ENCODE assay signal across 1 cellular context in the genomic region with DNA sequence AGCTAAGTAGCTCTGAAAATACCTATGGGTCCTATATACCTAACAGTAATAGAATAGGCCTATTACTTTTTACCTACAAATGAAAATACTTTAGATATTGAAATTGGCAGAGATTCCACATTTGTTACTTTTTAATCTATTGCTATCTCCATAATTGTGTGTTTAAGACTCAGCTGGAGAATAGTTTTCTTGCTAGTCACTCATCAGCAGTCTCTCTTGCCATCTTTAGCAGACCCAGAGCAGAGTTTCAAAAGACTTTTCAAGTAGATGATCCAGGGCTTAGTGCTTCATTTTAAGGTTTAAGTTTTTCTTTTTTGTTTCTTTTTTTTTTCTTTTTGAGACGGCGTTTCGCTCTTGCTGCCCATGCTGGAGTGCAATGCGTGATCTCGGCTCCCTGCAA.
TF ChIP-seq lines count a peak whose summit lies in the region.

No MANE protein-coding gene starts in this region.

TF ChIP-seq in IMR-90, 13 proteins besides CTCF, POLR2A, EP300 and RAD21:
- TF ChIP-seq FOS (IDR thresholded peaks at IDR 0.05; ENCODE audit: low read depth, low read length) (no peak), RCOR1 (IDR thresholded peaks at IDR 0.05; ENCODE audit: insufficient replicate concordance, low read length) (no peak), RFX5 (IDR thresholded peaks at IDR 0.05; ENCODE audit: low read depth, low read length) (no peak), MAZ (IDR thresholded peaks at IDR 0.05; ENCODE audit: borderline replicate concordance, low read depth, low read length) (no peak)
- TF ChIP-seq, protein P1, sequence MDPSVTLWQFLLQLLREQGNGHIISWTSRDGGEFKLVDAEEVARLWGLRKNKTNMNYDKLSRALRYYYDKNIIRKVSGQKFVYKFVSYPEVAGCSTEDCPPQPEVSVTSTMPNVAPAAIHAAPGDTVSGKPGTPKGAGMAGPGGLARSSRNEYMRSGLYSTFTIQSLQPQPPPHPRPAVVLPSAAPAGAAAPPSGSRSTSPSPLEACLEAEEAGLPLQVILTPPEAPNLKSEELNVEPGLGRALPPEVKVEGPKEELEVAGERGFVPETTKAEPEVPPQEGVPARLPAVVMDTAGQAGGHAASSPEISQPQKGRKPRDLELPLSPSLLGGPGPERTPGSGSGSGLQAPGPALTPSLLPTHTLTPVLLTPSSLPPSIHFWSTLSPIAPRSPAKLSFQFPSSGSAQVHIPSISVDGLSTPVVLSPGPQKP (IDR thresholded peaks at IDR 0.05; ENCODE audit: borderline replicate concordance, low read depth, low read length), result no peak
- TF ChIP-seq, protein P2, sequence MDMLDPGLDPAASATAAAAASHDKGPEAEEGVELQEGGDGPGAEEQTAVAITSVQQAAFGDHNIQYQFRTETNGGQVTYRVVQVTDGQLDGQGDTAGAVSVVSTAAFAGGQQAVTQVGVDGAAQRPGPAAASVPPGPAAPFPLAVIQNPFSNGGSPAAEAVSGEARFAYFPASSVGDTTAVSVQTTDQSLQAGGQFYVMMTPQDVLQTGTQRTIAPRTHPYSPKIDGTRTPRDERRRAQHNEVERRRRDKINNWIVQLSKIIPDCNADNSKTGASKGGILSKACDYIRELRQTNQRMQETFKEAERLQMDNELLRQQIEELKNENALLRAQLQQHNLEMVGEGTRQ (IDR thresholded peaks at IDR 0.05; ENCODE audit: low read depth, low read length), result no peak
